Comparison of ENCODE assay signal across 33 cellular contexts in genomic region chr7:1268866-1269265, GRCh38. TPM values are rescaled to one million over a fixed set of nuclear protein-coding genes. Genes with fewer than 3 reads are reported as not detected.
A peak's percentile ranks its signal among the peaks of the same experiment; 100 is the strongest.
DNase-seq lines count a peak whose midpoint lies in the region; ATAC-seq and TF ChIP-seq lines count a peak whose summit lies in the region.
"Had no signal": no experiment of that assay in that cellular context is flagged by ENCODE, and none has a peak within 500 bp of the region (broad histone marks: within the 10 kb centered on the region; RNA-seq: fewer than 3 reads in every experiment).

No MANE protein-coding gene starts in this region.

- ATAC-seq in SK-N-SH treated with all-trans-retinoic acid at 6 μM for 48 hours (peak; percentile 10), GM18861 (IDR thresholded peaks at IDR 0.05; ENCODE audit: unreplicated experiment) (no peak), GM21423 (IDR thresholded peaks at IDR 0.05; ENCODE audit: unreplicated experiment) (no peak), HG02885 (IDR thresholded peaks at IDR 0.05; ENCODE audit: poor library complexity, unreplicated experiment) (no peak)
- ATAC-seq: activated CD4-positive, alpha-beta T cell treated with anti-CD3 and anti-CD28 coated beads for 36 hours; activated T-helper 17 cell treated with anti-CD3 and anti-CD28 coated beads, Interleukin-2, amount 50 U/mL, for 72 hours; foreskin keratinocyte; psoas muscle had no signal

- H3K79me2 ChIP-seq in SK-N-SH (ENCODE audit: insufficient read depth): no peaks in the 10 kb centered on the region

- H3K4me3 Mint-ChIP-seq in endothelial cell (ENCODE audit: unreplicated experiment): no peak overlapping the region
- H3K4me3 Mint-ChIP-seq: activated CD4-positive, alpha-beta T cell treated with anti-CD3 and anti-CD28 coated beads for 36 hours; activated T-helper 17 cell treated with anti-CD3 and anti-CD28 coated beads, Interleukin-2, amount 50 U/mL, for 72 hours; HFFc6; naive B cell had no signal

- H2AFZ ChIP-seq in SK-N-SH (ENCODE audit: low read depth): no peak overlapping the region
- H2AFZ ChIP-seq: GM23248 had no signal

- 1% methylated on average over 14 of the region's 14 CpGs for whole genome bisulfite sequencing in SK-N-SH (ENCODE audit: low lambda C conversion rate)

- CTCF ChIA-PET in SK-N-SH (lab: Yijun Ruan, JAX): interaction anchor here (1.0 to 2.1 kb wide), 5 partner anchors 16 to 164 kb away, joined by 3 to 10 read pairs (median 3); no protein-coding TSS in a partner anchor

- no peaks in the 10 kb centered on the region for H3K9me3 ChIP-seq in SK-N-SH
- H3K9me3 ChIP-seq: esophagus squamous epithelium, psoas muscle, tibial artery had no signal

- TF ChIP-seq CTCF in SK-N-SH (IDR thresholded peaks at IDR 0.05) (no peak), endothelial cell (IDR thresholded peaks at IDR 0.05; ENCODE audit: unreplicated experiment) (no peak)

- no peak overlapping the region for H3K4me3 ChIP-seq in SK-N-SH (ENCODE audit: low read depth in 2 of 2, low read length in 1 of 2)
- H3K4me3 ChIP-seq: esophagus squamous epithelium, GM23248, heart left ventricle, psoas muscle, tibial artery had no signal

- no peaks in the 10 kb centered on the region for H3K36me3 Mint-ChIP-seq in endothelial cell (ENCODE audit: low read depth, unreplicated experiment)
- H3K36me3 Mint-ChIP-seq: naive B cell had no signal

- H3K36me3 ChIP-seq in SK-N-SH (replicated peaks in 1 of 2; ENCODE audit: control insufficient read depth in 1 of 2, insufficient read depth in 2 of 2, low read length in 1 of 2): no peaks in the 10 kb centered on the region
- H3K36me3 ChIP-seq: brain microvascular endothelial cell, esophagus squamous epithelium, heart left ventricle, tibial artery had no signal

- H3K27me3 Mint-ChIP-seq in endothelial cell (ENCODE audit: unreplicated experiment): peaks cover 19% of the 10 kb centered on the region

- DNase-seq in SK-N-SH (no peak), NCI-H748 (lab: John Stamatoyannopoulos, UW; ENCODE audit: unreplicated experiment) (peak; percentile 64), endothelial cell (ENCODE audit: low spot score) (no peak)
- DNase-seq: activated CD4-positive, alpha-beta T cell treated with anti-CD3 and anti-CD28 coated beads for 36 hours; amniotic stem cell; brain microvascular endothelial cell; C1 segment of cervical spinal cord; cerebellar nuclear complex; dermis blood vessel endothelial cell; DND-41; esophagus squamous epithelium; GF-D8; GM23248; HFFc6; midbrain; naive B cell; NCI-H1436; NCI-H2171; nucleus accumbens; SHP77; stimulated activated CD4-positive, alpha-beta T cell treated with anti-CD3 and anti-CD28 coated beads, Interleukin-4, amount 100 ng/mL, for 1 hour; T-helper 9 cell; tibial artery had no signal

- H3K9me3 Mint-ChIP-seq in endothelial cell (ENCODE audit: unreplicated experiment): no peaks in the 10 kb centered on the region
- H3K9me3 Mint-ChIP-seq: activated T-helper 17 cell treated with anti-CD3 and anti-CD28 coated beads, Interleukin-2, amount 50 U/mL, for 72 hours had no signal

- peaks cover 6% of the 10 kb centered on the region; the same call in 1 of the 2 replicates for H4K20me1 ChIP-seq in SK-N-SH (ENCODE audit: insufficient read depth)

- no peaks in the 10 kb centered on the region for H3K4me1 Mint-ChIP-seq in endothelial cell (ENCODE audit: unreplicated experiment)
- H3K4me1 Mint-ChIP-seq: activated CD4-positive, alpha-beta T cell treated with anti-CD3 and anti-CD28 coated beads for 36 hours; activated T-helper 17 cell treated with anti-CD3 and anti-CD28 coated beads, Interleukin-2, amount 50 U/mL, for 72 hours; naive B cell had no signal

- H3K4me2 ChIP-seq in SK-N-SH: no peak overlapping the region

- peaks cover 75% of the 10 kb centered on the region for H3K27me3 ChIP-seq in SK-N-SH (ENCODE audit: insufficient read depth)
- H3K27me3 ChIP-seq: brain microvascular endothelial cell had no signal

- H3K27ac Mint-ChIP-seq in endothelial cell (ENCODE audit: unreplicated experiment): peak overlapping the region; percentile 44
- H3K27ac Mint-ChIP-seq: activated CD4-positive, alpha-beta T cell treated with anti-CD3 and anti-CD28 coated beads for 36 hours; activated T-helper 17 cell treated with anti-CD3 and anti-CD28 coated beads, Interleukin-2, amount 50 U/mL, for 72 hours; HFFc6 had no signal

- TF ChIP-seq RAD21 in SK-N-SH (IDR thresholded peaks at IDR 0.05; ENCODE audit: low read length): no peak

- no peak overlapping the region for H3K9ac ChIP-seq in SK-N-SH
- H3K9ac ChIP-seq: GM23248 had no signal

- no peaks in the 10 kb centered on the region for H3K9me2 ChIP-seq in SK-N-SH

- peaks cover 3% of the 10 kb centered on the region for H3F3A ChIP-seq in SK-N-SH (replicated peaks; ENCODE audit: insufficient read depth)

- no peaks in the 10 kb centered on the region for H3K4me1 ChIP-seq in SK-N-SH (ENCODE audit: control insufficient read depth in 1 of 2, insufficient read depth in 2 of 2, low read depth in 1 of 2, low read length in 1 of 2)
- H3K4me1 ChIP-seq: esophagus squamous epithelium, foreskin keratinocyte, heart left ventricle, psoas muscle, tibial artery had no signal

- no peak for TF ChIP-seq EP300 in SK-N-SH (IDR thresholded peaks at IDR 0.05; ENCODE audit: borderline replicate concordance in 1 of 2, low read depth in 1 of 2, low read length in 1 of 2)

- POLR2A ChIA-PET in SK-N-SH (lab: Yijun Ruan, JAX): interaction anchor here (1.1 kb wide), 1 partner anchor 46 kb away, joined by 3 read pairs; no protein-coding TSS in a partner anchor

- no peak overlapping the region for H3K27ac ChIP-seq in SK-N-SH (ENCODE audit: low read depth in 2 of 2, low read length in 1 of 2)
- H3K27ac ChIP-seq: brain microvascular endothelial cell, esophagus squamous epithelium, foreskin keratinocyte, GM23248, heart left ventricle, psoas muscle, tibial artery had no signal

TF ChIP-seq in SK-N-SH treated with all-trans-retinoic acid at 6 μM for 48 hours, 23 proteins besides CTCF, POLR2A, EP300 and RAD21 (continues in another document):
- TF ChIP-seq SNAI2 (CRISPR knock-in tag; IDR thresholded peaks at IDR 0.05) (no peak), ZC3H10 (CRISPR knock-in tag; IDR thresholded peaks at IDR 0.05) (no peak), CSRNP3 (CRISPR knock-in tag; IDR thresholded peaks at IDR 0.05) (no peak), ZNF70 (CRISPR knock-in tag; IDR thresholded peaks at IDR 0.05) (no peak)

TF ChIP-seq in SK-N-SH, 30 proteins besides CTCF, POLR2A, EP300 and RAD21 (continues in another document):
- no peak for TF ChIP-seq ZBTB33 (IDR thresholded peaks at IDR 0.05; ENCODE audit: borderline replicate concordance, low read depth)
- TF ChIP-seq SMC3 (IDR thresholded peaks at IDR 0.05; ENCODE audit: low read depth, low read length): no peak
- no peak for TF ChIP-seq RCOR1 (IDR thresholded peaks at IDR 0.05; ENCODE audit: low read length)
- no peak for TF ChIP-seq GABPA (IDR thresholded peaks at IDR 0.05; ENCODE audit: low read depth)
- TF ChIP-seq PBX3 (IDR thresholded peaks at IDR 0.05): no peak
- no peak for TF ChIP-seq CHD2 (IDR thresholded peaks at IDR 0.05; ENCODE audit: low read length, partially characterized antibody)
- TF ChIP-seq TEAD4 (IDR thresholded peaks at IDR 0.05; ENCODE audit: borderline replicate concordance, insufficient read depth): no peak
- no peak for TF ChIP-seq USF1 (IDR thresholded peaks at IDR 0.05; ENCODE audit: borderline replicate concordance, low read depth)
- no peak for TF ChIP-seq ELF1 (IDR thresholded peaks at IDR 0.05)
- TF ChIP-seq NRF1 (IDR thresholded peaks at IDR 0.05; ENCODE audit: low read depth, low read length): no peak
- TF ChIP-seq RXRA (IDR thresholded peaks at IDR 0.05; ENCODE audit: borderline replicate concordance, low read depth): no peak
- no peak for TF ChIP-seq USF2 (IDR thresholded peaks at IDR 0.05; ENCODE audit: borderline replicate concordance, low read depth, low read length)

RNA-seq across cellular contexts. Expression of gene UNCX, which starts 36.2 kb away (rescaled TPM):
- polyA plus RNA-seq in SK-N-SH (2012; rRNA removed): not detected in 2 replicates
- not detected in 2 replicates for polyA plus RNA-seq in SK-N-SH (2012; cell fraction: cytosol; rRNA removed)
- polyA plus RNA-seq in SK-N-SH (2012; cell fraction: nucleus; rRNA removed): not detected in 2 replicates
- not detected for total RNA-seq in endothelial cell (ENCODE audit: unreplicated experiment)
- total RNA-seq: activated CD4-positive, alpha-beta T cell treated with anti-CD3 and anti-CD28 coated beads for 36 hours; activated T-helper 17 cell treated with anti-CD3 and anti-CD28 coated beads, Interleukin-2, amount 50 U/mL, for 72 hours; dermis blood vessel endothelial cell; esophagus squamous epithelium; foreskin keratinocyte; GM23248; heart left ventricle; HFFc6; HT1080; liver; psoas muscle had no signal
- polyA plus RNA-seq: foreskin keratinocyte, GM23248, heart left ventricle, liver, psoas muscle had no signal
